Comparison of ENCODE assay signal across 18 cellular contexts in the genomic region with DNA sequence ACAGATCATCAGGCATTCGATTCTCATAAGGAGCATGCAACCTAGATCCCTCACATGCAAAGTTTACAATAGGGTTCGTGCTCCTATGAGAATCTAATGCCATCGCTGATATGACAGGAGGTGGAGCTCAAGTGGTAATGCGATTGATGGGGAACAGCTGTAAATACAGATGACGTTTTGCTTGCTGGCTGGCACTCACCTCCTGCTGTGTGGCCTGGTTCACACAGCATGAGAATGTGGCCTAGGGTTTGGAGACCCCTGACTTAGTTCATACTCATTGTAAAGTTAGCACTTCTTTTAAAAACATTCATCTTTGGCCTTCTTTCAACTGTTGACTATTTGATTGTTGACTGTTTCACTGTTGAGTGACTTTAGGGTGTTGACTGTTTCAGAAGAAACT.
"Had no signal": no experiment of that assay in that cellular context is flagged by ENCODE, and none has a peak within 500 bp of the region (broad histone marks: within the 10 kb centered on the region; RNA-seq: fewer than 3 reads in every experiment).

No MANE protein-coding gene starts in this region.

- H3K9me3 Mint-ChIP-seq: activated B cell treated with CpG ODN at 0.5 μM for 24 hours; activated naive CD4-positive, alpha-beta T cell treated with anti-CD3 and anti-CD28 coated beads, Interleukin-2, amount 50 U/mL, for 72 hours; activated T-cell treated with anti-CD3 and anti-CD28 coated beads, Interleukin-2, amount 50 U/mL, for 24 hours; activated T-helper 17 cell treated with anti-CD3 and anti-CD28 coated beads, Interleukin-2, amount 50 U/mL, for 72 hours; central memory CD8-positive, alpha-beta T cell; naive B cell; stimulated activated naive B cell treated with anti-CD40 and anti-IgM and Interleukin-4, amounts not matched to agents 10 μg/mL and 1 μg/mL and 100 μg/mL, for 72 hours had no signal

- H3K4me3 Mint-ChIP-seq: activated B cell treated with CpG ODN at 0.5 μM for 24 hours; activated CD4-positive, alpha-beta T cell treated with anti-CD3 and anti-CD28 coated beads for 36 hours; activated T-cell treated with anti-CD3 and anti-CD28 coated beads, Interleukin-2, amount 50 U/mL, for 24 hours; activated T-helper 17 cell treated with anti-CD3 and anti-CD28 coated beads, Interleukin-2, amount 50 U/mL, for 72 hours; central memory CD8-positive, alpha-beta T cell; naive B cell; stimulated activated naive B cell treated with anti-CD40 and anti-IgM and Interleukin-4, amounts not matched to agents 10 μg/mL and 1 μg/mL and 100 μg/mL, for 72 hours had no signal

- DNase-seq: activated B cell treated with CpG ODN at 0.5 μM for 24 hours; activated CD4-positive, alpha-beta T cell treated with anti-CD3 and anti-CD28 coated beads for 36 hours; activated CD4-positive, alpha-beta T cell treated with anti-CD3 and anti-CD28 coated beads, Interleukin-2, amount 50 U/mL, for 4 hours; activated CD8-positive, alpha-beta memory T cell treated with anti-CD3 and anti-CD28 coated beads for 24 hours; activated CD8-positive, alpha-beta memory T cell treated with anti-CD3 and anti-CD28 coated beads, Interleukin-2, amount 50 U/mL, for 4 hours; activated T-cell treated with anti-CD3 and anti-CD28 coated beads, Interleukin-2, amount 50 U/mL, for 24 hours; heart left ventricle; left ventricle myocardium superior; naive B cell; nucleus accumbens; right lobe of liver; small intestine; stimulated activated CD4-positive, alpha-beta T cell treated with anti-CD3 and anti-CD28 coated beads, Interleukin-15, amount 100 ng/mL, for 24 hours; stimulated activated naive B cell treated with anti-CD40 and anti-IgM and Interleukin-4, amounts not matched to agents 10 μg/mL and 1 μg/mL and 100 μg/mL, for 72 hours; transverse colon had no signal

- H3K36me3 Mint-ChIP-seq: activated naive CD4-positive, alpha-beta T cell treated with anti-CD3 and anti-CD28 coated beads, Interleukin-2, amount 50 U/mL, for 72 hours; naive B cell; stimulated activated naive B cell treated with anti-CD40 and anti-IgM and Interleukin-4, amounts not matched to agents 10 μg/mL and 1 μg/mL and 100 μg/mL, for 72 hours had no signal

- H3K4me1 Mint-ChIP-seq: activated B cell treated with CpG ODN at 0.5 μM for 24 hours; activated CD4-positive, alpha-beta T cell treated with anti-CD3 and anti-CD28 coated beads for 36 hours; activated T-helper 17 cell treated with anti-CD3 and anti-CD28 coated beads, Interleukin-2, amount 50 U/mL, for 72 hours; central memory CD8-positive, alpha-beta T cell; naive B cell; stimulated activated naive B cell treated with anti-CD40 and anti-IgM and Interleukin-4, amounts not matched to agents 10 μg/mL and 1 μg/mL and 100 μg/mL, for 72 hours had no signal

- H3K27me3 Mint-ChIP-seq: activated CD4-positive, alpha-beta T cell treated with anti-CD3 and anti-CD28 coated beads for 36 hours; activated T-cell treated with anti-CD3 and anti-CD28 coated beads, Interleukin-2, amount 50 U/mL, for 24 hours; activated T-helper 17 cell treated with anti-CD3 and anti-CD28 coated beads, Interleukin-2, amount 50 U/mL, for 72 hours; central memory CD8-positive, alpha-beta T cell had no signal

- H3K27ac Mint-ChIP-seq: activated B cell treated with CpG ODN at 0.5 μM for 24 hours; activated CD4-positive, alpha-beta T cell treated with anti-CD3 and anti-CD28 coated beads for 36 hours; activated naive CD4-positive, alpha-beta T cell treated with anti-CD3 and anti-CD28 coated beads, Interleukin-2, amount 50 U/mL, for 72 hours; activated T-cell treated with anti-CD3 and anti-CD28 coated beads, Interleukin-2, amount 50 U/mL, for 24 hours; activated T-helper 17 cell treated with anti-CD3 and anti-CD28 coated beads, Interleukin-2, amount 50 U/mL, for 72 hours; naive B cell; stimulated activated naive B cell treated with anti-CD40 and anti-IgM and Interleukin-4, amounts not matched to agents 10 μg/mL and 1 μg/mL and 100 μg/mL, for 72 hours had no signal
